Comparison of ENCODE assay signal across 8 cellular contexts in the genomic region with DNA sequence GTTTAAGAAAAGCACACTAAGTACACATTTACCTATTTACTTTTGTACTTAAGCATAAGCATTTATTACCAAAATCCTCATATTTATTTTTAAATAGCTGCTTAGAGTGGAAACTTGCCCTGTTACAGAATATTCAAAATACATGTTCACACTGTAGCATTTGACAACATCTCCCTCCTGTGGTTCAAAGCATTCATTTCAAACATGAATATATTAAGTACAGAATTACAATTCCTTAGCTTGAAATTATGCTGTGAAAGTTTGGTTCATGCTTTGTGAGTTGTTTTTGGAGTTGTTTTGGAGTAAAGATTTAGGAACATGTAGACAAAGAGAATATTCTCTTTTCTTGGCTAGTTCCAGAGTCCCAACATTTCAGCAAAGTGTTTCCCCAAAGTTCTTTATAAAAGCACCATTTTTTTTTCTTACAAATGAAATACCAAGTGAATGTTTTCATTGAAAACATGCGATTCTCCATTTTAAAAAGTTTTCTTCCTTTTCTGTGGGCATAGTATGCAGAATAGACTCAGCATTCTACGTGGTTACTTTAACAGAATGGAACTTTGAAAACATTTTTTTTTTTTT. TPM values are rescaled to one million over a fixed set of nuclear protein-coding genes. Genes with fewer than 3 reads are reported as not detected.
DNase-seq lines count a peak whose midpoint lies in the region; ATAC-seq, FAIRE-seq and TF ChIP-seq lines count a peak whose summit lies in the region.

No MANE protein-coding gene starts in this region.

- H3K36me3 Mint-ChIP-seq in T-helper 1 cell treated with Interleukin-12 subunit alpha and Interleukin-12 subunit beta and Interleukin-4 antibody, amounts not matched to agents 30 μg/mL and 1 μg/mL, for 36 hours (ENCODE audit: low read depth), result peaks cover 22% of the 10 kb centered on the region

- peak; percentile 17 for FAIRE-seq in GM12892 (lab: Jason Lieb, UNC)

- peak; percentile 35 for ATAC-seq in foreskin keratinocyte
- ATAC-seq in stimulated activated naive CD8-positive, alpha-beta T cell treated with anti-CD3 and anti-CD28 coated beads, Interleukin-15, amount 100 ng/mL, for 72 hours, result peak; percentile 67
- ATAC-seq in GM21447 (IDR thresholded peaks at IDR 0.05; ENCODE audit: unreplicated experiment), result no peak

- no peak overlapping the region for H3K4me3 ChIP-seq in AG09309 (ENCODE audit: control insufficient read depth, low read depth, low read length)

- no peak overlapping the region for H3K4me3 Mint-ChIP-seq in T-helper 1 cell treated with Interleukin-12 subunit alpha and Interleukin-12 subunit beta and Interleukin-4 antibody, amounts not matched to agents 30 μg/mL and 1 μg/mL, for 36 hours
- peak overlapping the region in 1 of 2 donors; percentile 15 for H3K4me3 Mint-ChIP-seq in stimulated activated naive CD8-positive, alpha-beta T cell treated with anti-CD3 and anti-CD28 coated beads, Interleukin-15, amount 100 ng/mL, for 72 hours

- TF ChIP-seq POLR2A in GM12892 (IDR thresholded peaks at IDR 0.05; ENCODE audit: low read depth, low read length), result no peak

- TF ChIP-seq CTCF in AG09309 (IDR thresholded peaks at IDR 0.05; ENCODE audit: control insufficient read depth, insufficient read depth, low read depth, low read length, missing control alignments), result peak; percentile 55
- peak; percentile 82 for TF ChIP-seq CTCF in foreskin keratinocyte (conservative IDR thresholded peaks at IDR 0.05)

- DNase-seq in AG09309 (ENCODE audit: low read depth), result peak; percentile 33
- DNase-seq in GM12892 (ENCODE audit: insufficient read length), result no peak
- peak in 1 of 2 donors; percentile 30 for DNase-seq in foreskin keratinocyte
- DNase-seq in stimulated activated naive CD8-positive, alpha-beta T cell treated with anti-CD3 and anti-CD28 coated beads, Interleukin-15, amount 100 ng/mL, for 72 hours, result no peak
- no peak for DNase-seq in NCI-H187 (lab: John Stamatoyannopoulos, UW)
- DNase-seq in occipital lobe (lab: John Stamatoyannopoulos, UW), result no peak

- H3K27ac ChIP-seq in foreskin keratinocyte, result no peak overlapping the region

- H3K27ac Mint-ChIP-seq in T-helper 1 cell treated with Interleukin-12 subunit alpha and Interleukin-12 subunit beta and Interleukin-4 antibody, amounts not matched to agents 30 μg/mL and 1 μg/mL, for 36 hours, result peak overlapping the region; percentile 20
- peak overlapping the region in 1 of 2 donors; percentile 25 for H3K27ac Mint-ChIP-seq in stimulated activated naive CD8-positive, alpha-beta T cell treated with anti-CD3 and anti-CD28 coated beads, Interleukin-15, amount 100 ng/mL, for 72 hours

- no peaks in the 10 kb centered on the region for H3K27me3 Mint-ChIP-seq in T-helper 1 cell treated with Interleukin-12 subunit alpha and Interleukin-12 subunit beta and Interleukin-4 antibody, amounts not matched to agents 30 μg/mL and 1 μg/mL, for 36 hours (ENCODE audit: low read depth)
- H3K27me3 Mint-ChIP-seq in stimulated activated naive CD8-positive, alpha-beta T cell treated with anti-CD3 and anti-CD28 coated beads, Interleukin-15, amount 100 ng/mL, for 72 hours, result no peaks in the 10 kb centered on the region

- no peaks in the 10 kb centered on the region for H3K27me3 ChIP-seq in foreskin keratinocyte

- H3K4me1 Mint-ChIP-seq in T-helper 1 cell treated with Interleukin-12 subunit alpha and Interleukin-12 subunit beta and Interleukin-4 antibody, amounts not matched to agents 30 μg/mL and 1 μg/mL, for 36 hours (ENCODE audit: low read depth), result peaks cover 24% of the 10 kb centered on the region
- H3K4me1 Mint-ChIP-seq in stimulated activated naive CD8-positive, alpha-beta T cell treated with anti-CD3 and anti-CD28 coated beads, Interleukin-15, amount 100 ng/mL, for 72 hours, result peaks cover 25% of the 10 kb centered on the region

- H3K4me1 ChIP-seq in foreskin keratinocyte, result peaks cover 3% of the 10 kb centered on the region

- no peaks in the 10 kb centered on the region for H3K9me3 Mint-ChIP-seq in T-helper 1 cell treated with Interleukin-12 subunit alpha and Interleukin-12 subunit beta and Interleukin-4 antibody, amounts not matched to agents 30 μg/mL and 1 μg/mL, for 36 hours
- no peaks in the 10 kb centered on the region for H3K9me3 Mint-ChIP-seq in stimulated activated naive CD8-positive, alpha-beta T cell treated with anti-CD3 and anti-CD28 coated beads, Interleukin-15, amount 100 ng/mL, for 72 hours

RNA-seq across cellular contexts. Expression of gene TUBD1, which starts 33.2 kb away (rescaled TPM):
- polyA plus RNA-seq in GM12892 (2012; ENCODE audit: missing spikeins), result 6.4 TPM
- total RNA-seq in foreskin keratinocyte (4.5 and 6.3 TPM in 2 replicates), occipital lobe (9.8 TPM)
- 2.9 and 4.0 TPM in 2 replicates for polyA plus RNA-seq in foreskin keratinocyte

RNA-seq across cellular contexts. Expression of gene RPS6KB1, which starts 33.4 kb away (rescaled TPM):
- polyA plus RNA-seq in GM12892 (2012; ENCODE audit: missing spikeins), result 16.1 TPM
- total RNA-seq in foreskin keratinocyte (18.0 and 20.1 TPM in 2 replicates), occipital lobe (50.1 TPM)
- polyA plus RNA-seq in foreskin keratinocyte, result 8.7 and 10.4 TPM in 2 replicates
